In the genomic region with DNA sequence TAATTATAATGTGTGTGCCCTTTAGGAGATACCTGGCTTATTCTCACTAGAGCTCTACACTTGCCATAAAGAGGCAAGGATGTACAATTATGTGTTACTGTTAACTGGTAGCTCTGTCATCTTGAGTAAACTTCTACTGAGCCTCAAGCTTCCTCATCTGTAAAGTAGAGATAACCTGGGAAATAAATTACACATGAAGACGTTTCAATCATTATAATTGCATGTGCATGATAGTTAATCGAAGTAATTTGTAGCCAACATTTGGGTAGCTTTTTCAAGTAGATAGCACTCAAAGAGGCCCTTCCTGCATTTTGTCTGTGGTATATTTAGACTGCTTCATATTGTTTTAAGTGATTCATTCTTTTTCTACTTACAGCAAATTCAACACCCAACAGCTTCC, we compare ENCODE assay signal across 14 cellular contexts. TPM values are rescaled to one million over a fixed set of nuclear protein-coding genes. Genes with fewer than 3 reads are reported as not detected.
DNase-seq lines count a peak whose midpoint lies in the region; ATAC-seq and TF ChIP-seq lines count a peak whose summit lies in the region.
"Had no signal": no experiment of that assay in that cellular context is flagged by ENCODE, and none has a peak within 500 bp of the region (broad histone marks: within the 10 kb centered on the region; RNA-seq: fewer than 3 reads in every experiment).

No MANE protein-coding gene starts in this region.

- H3K9me3 ChIP-seq in HUES48 (ENCODE audit: control insufficient read depth, insufficient read depth, low read length) (no peaks in the 10 kb centered on the region), mucosa of descending colon (no peaks in the 10 kb centered on the region)
- H3K9me3 ChIP-seq: transverse colon had no signal

- no peaks in the 10 kb centered on the region for H3K27me3 ChIP-seq in HUES48 (ENCODE audit: control insufficient read depth, insufficient read depth, low read length)
- H3K27me3 ChIP-seq: transverse colon had no signal

- H3K36me3 Mint-ChIP-seq in activated CD4-positive, alpha-beta T cell treated with anti-CD3 and anti-CD28 coated beads, Interleukin-2, amount 10 ng/mL, durations not matched to agents 7 days and 5 days (ENCODE audit: low read depth): peaks cover 55% of the 10 kb centered on the region
- peaks cover 63% of the 10 kb centered on the region for H3K36me3 Mint-ChIP-seq in activated naive CD8-positive, alpha-beta T cell treated with anti-CD3 and anti-CD28 coated beads for 36 hours
- peaks cover 7% of the 10 kb centered on the region for H3K36me3 Mint-ChIP-seq in neural crest cell (ENCODE audit: low read depth)

- no peak overlapping the region for H3K27ac ChIP-seq in HUES48 (ENCODE audit: low read depth, low read length)
- H3K27ac ChIP-seq: parathyroid adenoma had no signal

- 0 out of 2 replicates have a peak overlapping the region, but pooled peaks have one; percentile 9 for H3K4me3 ChIP-seq in HUES48 (ENCODE audit: low read depth, low read length)
- no peak overlapping the region for H3K4me3 ChIP-seq in mucosa of descending colon
- H3K4me3 ChIP-seq: lung, transverse colon had no signal

- H3K9me3 Mint-ChIP-seq in activated CD4-positive, alpha-beta T cell treated with anti-CD3 and anti-CD28 coated beads, Interleukin-2, amount 10 ng/mL, durations not matched to agents 7 days and 5 days: no peaks in the 10 kb centered on the region
- H3K9me3 Mint-ChIP-seq in activated naive CD8-positive, alpha-beta T cell treated with anti-CD3 and anti-CD28 coated beads for 36 hours: no peaks in the 10 kb centered on the region
- H3K9me3 Mint-ChIP-seq in neural crest cell: no peaks in the 10 kb centered on the region

- H3K27me3 Mint-ChIP-seq in activated CD4-positive, alpha-beta T cell treated with anti-CD3 and anti-CD28 coated beads, Interleukin-2, amount 10 ng/mL, durations not matched to agents 7 days and 5 days: no peaks in the 10 kb centered on the region
- no peaks in the 10 kb centered on the region for H3K27me3 Mint-ChIP-seq in activated naive CD8-positive, alpha-beta T cell treated with anti-CD3 and anti-CD28 coated beads for 36 hours
- no peaks in the 10 kb centered on the region for H3K27me3 Mint-ChIP-seq in neural crest cell (ENCODE audit: low read depth)

- no peak for ATAC-seq in mucosa of descending colon

- intact Hi-C loops in mucosa of descending colon (cut with DNase I, micrococcal nuclease): no loop called here

- H3K4me1 ChIP-seq in HUES48 (ENCODE audit: control insufficient read depth, insufficient read depth, low read length): peaks cover 10% of the 10 kb centered on the region; the same call in 1 of the 2 replicates
- peaks cover 24% of the 10 kb centered on the region for H3K4me1 ChIP-seq in mucosa of descending colon (ENCODE audit: low read depth)

- H3K4me1 Mint-ChIP-seq in activated CD4-positive, alpha-beta T cell treated with anti-CD3 and anti-CD28 coated beads, Interleukin-2, amount 10 ng/mL, durations not matched to agents 7 days and 5 days: peaks cover 49% of the 10 kb centered on the region
- peaks cover 49% of the 10 kb centered on the region for H3K4me1 Mint-ChIP-seq in activated naive CD8-positive, alpha-beta T cell treated with anti-CD3 and anti-CD28 coated beads for 36 hours
- peaks cover 38% of the 10 kb centered on the region for H3K4me1 Mint-ChIP-seq in neural crest cell

- H3K36me3 ChIP-seq in HUES48 (ENCODE audit: control insufficient read depth, insufficient read depth, low read length): peaks cover 63% of the 10 kb centered on the region
- H3K36me3 ChIP-seq in mucosa of descending colon (ENCODE audit: low read depth): peaks cover 15% of the 10 kb centered on the region

- peak overlapping the region; percentile 27 for H3K27ac Mint-ChIP-seq in activated CD4-positive, alpha-beta T cell treated with anti-CD3 and anti-CD28 coated beads, Interleukin-2, amount 10 ng/mL, durations not matched to agents 7 days and 5 days
- peak overlapping the region; percentile 63 for H3K27ac Mint-ChIP-seq in activated naive CD8-positive, alpha-beta T cell treated with anti-CD3 and anti-CD28 coated beads for 36 hours
- H3K27ac Mint-ChIP-seq in neural crest cell (ENCODE audit: unreplicated experiment): no peak overlapping the region

- H3K4me3 Mint-ChIP-seq in activated CD4-positive, alpha-beta T cell treated with anti-CD3 and anti-CD28 coated beads, Interleukin-2, amount 10 ng/mL, durations not matched to agents 7 days and 5 days: peak overlapping the region; percentile 26
- peak overlapping the region; percentile 63 for H3K4me3 Mint-ChIP-seq in activated naive CD8-positive, alpha-beta T cell treated with anti-CD3 and anti-CD28 coated beads for 36 hours
- H3K4me3 Mint-ChIP-seq in neural crest cell: peak overlapping the region; percentile 97

- DNase-seq in activated CD4-positive, alpha-beta T cell treated with anti-CD3 and anti-CD28 coated beads, Interleukin-2, amount 10 ng/mL, durations not matched to agents 7 days and 5 days: no peak
- no peak for DNase-seq in activated CD4-positive, alpha-beta T cell treated with anti-CD3 and anti-CD28 coated beads, Interleukin-2, amount 50 U/mL, for 1 hour
- no peak for DNase-seq in activated naive CD8-positive, alpha-beta T cell treated with anti-CD3 and anti-CD28 coated beads for 36 hours
- DNase-seq in neural crest cell (ENCODE audit: low read depth, low spot score): no peak
- DNase-seq in mucosa of descending colon: no peak
- no peak for DNase-seq in NCI-H748 treated with DMSO at 0.1 percent for 48 hours (lab: John Stamatoyannopoulos, UW)
- no peak for DNase-seq in C1 segment of cervical spinal cord (lab: John Stamatoyannopoulos, UW)
- DNase-seq: ACHN, DMS53, NCI-H2081, transverse colon had no signal

- TF ChIP-seq CTCF in neural crest cell (conservative IDR thresholded peaks at IDR 0.05): no peak
- TF ChIP-seq CTCF in mucosa of descending colon (IDR thresholded peaks at IDR 0.05): no peak

- CTCF ChIA-PET in activated CD4-positive, alpha-beta T cell treated with anti-CD3 and anti-CD28 coated beads, Interleukin-2, amount 10 ng/mL, durations not matched to agents 7 days and 5 days (lab: Charles Lee): interaction anchor here (1.5 kb wide), 1 partner anchor 20 kb away, joined by 10 read pairs; no protein-coding TSS in a partner anchor

- no peak overlapping the region for H3K9ac ChIP-seq in HUES48 (ENCODE audit: low read depth, low read length)
- H3K9ac ChIP-seq: parathyroid adenoma had no signal

- POLR2A ChIA-PET in activated CD4-positive, alpha-beta T cell treated with anti-CD3 and anti-CD28 coated beads, Interleukin-2, amount 10 ng/mL, durations not matched to agents 7 days and 5 days (lab: Charles Lee): no interaction called here

RNA-seq across cellular contexts. Expression of gene CCT6A, which starts 2.4 kb away (rescaled TPM):
- 100 to 1,000 TPM; 116 to 123 TPM for total RNA-seq in activated CD4-positive, alpha-beta T cell treated with anti-CD3 and anti-CD28 coated beads, Interleukin-2, amount 10 ng/mL, durations not matched to agents 7 days and 5 days
- 100 to 1,000 TPM; 340 TPM for total RNA-seq in activated naive CD8-positive, alpha-beta T cell treated with anti-CD3 and anti-CD28 coated beads for 36 hours
- 221 and 229 TPM in 2 replicates for total RNA-seq in neural crest cell
- 10 to 100 TPM; 62.7 to 92.1 (median 83.4) TPM for total RNA-seq in mucosa of descending colon

RNA-seq across cellular contexts. Expression of gene PSPH, which starts 2.7 kb away (rescaled TPM):
- total RNA-seq in activated CD4-positive, alpha-beta T cell treated with anti-CD3 and anti-CD28 coated beads, Interleukin-2, amount 10 ng/mL, durations not matched to agents 7 days and 5 days: 10 to 100 TPM in 1 of 2 experiments, 1 to 10 TPM in 1; 9.6 to 11.2 TPM
- total RNA-seq in activated naive CD8-positive, alpha-beta T cell treated with anti-CD3 and anti-CD28 coated beads for 36 hours: 10 to 100 TPM; 36.3 to 38.3 TPM
- total RNA-seq in neural crest cell: 42.5 and 43.9 TPM in 2 replicates
- total RNA-seq in mucosa of descending colon: 10 to 100 TPM in 2 of 3 donors, 1 to 10 TPM in 1; 8.0 to 12.0 (median 11.4) TPM

RNA-seq across cellular contexts. Expression of gene SUMF2, which starts 10.1 kb away (rescaled TPM):
- 100 to 1,000 TPM; 128 to 133 TPM for total RNA-seq in activated CD4-positive, alpha-beta T cell treated with anti-CD3 and anti-CD28 coated beads, Interleukin-2, amount 10 ng/mL, durations not matched to agents 7 days and 5 days
- 100 to 1,000 TPM; 124 to 129 TPM for total RNA-seq in activated naive CD8-positive, alpha-beta T cell treated with anti-CD3 and anti-CD28 coated beads for 36 hours
- 82.1 and 85.9 TPM in 2 replicates for total RNA-seq in neural crest cell
- total RNA-seq in mucosa of descending colon: 100 to 1,000 TPM in 2 of 3 donors, 10 to 100 TPM in 1; 91.6 to 122 (median 101) TPM

RNA-seq across cellular contexts. Expression of gene PHKG1, which starts 38.8 kb away (rescaled TPM):
- total RNA-seq in activated CD4-positive, alpha-beta T cell treated with anti-CD3 and anti-CD28 coated beads, Interleukin-2, amount 10 ng/mL, durations not matched to agents 7 days and 5 days: 1 to 10 TPM; 1.0 to 2.5 TPM
- 1 to 10 TPM; 1.1 to 1.3 TPM for total RNA-seq in activated naive CD8-positive, alpha-beta T cell treated with anti-CD3 and anti-CD28 coated beads for 36 hours
- total RNA-seq in neural crest cell (1.1 and 1.7 TPM in 2 replicates), mucosa of descending colon (10 to 100 TPM in 1 of 3 donors, 1 to 10 TPM in 1, under 1 TPM in 1; 0.58 to 11.6 (median 2.0) TPM)

RNA-seq across cellular contexts. Expression of gene CHCHD2, which starts 52.3 kb away (rescaled TPM):
- total RNA-seq in activated CD4-positive, alpha-beta T cell treated with anti-CD3 and anti-CD28 coated beads, Interleukin-2, amount 10 ng/mL, durations not matched to agents 7 days and 5 days: 100 to 1,000 TPM; 375 to 407 TPM
- total RNA-seq in activated naive CD8-positive, alpha-beta T cell treated with anti-CD3 and anti-CD28 coated beads for 36 hours: 100 to 1,000 TPM; 690 to 696 TPM
- 318 and 330 TPM in 2 replicates for total RNA-seq in neural crest cell
- 100 to 1,000 TPM; 233 to 287 (median 282) TPM for total RNA-seq in mucosa of descending colon

Comparison
In these comparisons a context has a peak if more than half of its experiments do, and no peak if none do; other contexts are left out.
1. H3K4me3 Mint-ChIP-seq: peak in every context shown above with its lines; median percentile 97 in neural crest cell; 63 in activated naive CD8-positive, alpha-beta T cell treated with anti-CD3 and anti-CD28 coated beads for 36 hours; 26 in activated CD4-positive, alpha-beta T cell treated with anti-CD3 and anti-CD28 coated beads, Interleukin-2, amount 10 ng/mL, durations not matched to agents 7 days and 5 days.